In the genomic region with DNA sequence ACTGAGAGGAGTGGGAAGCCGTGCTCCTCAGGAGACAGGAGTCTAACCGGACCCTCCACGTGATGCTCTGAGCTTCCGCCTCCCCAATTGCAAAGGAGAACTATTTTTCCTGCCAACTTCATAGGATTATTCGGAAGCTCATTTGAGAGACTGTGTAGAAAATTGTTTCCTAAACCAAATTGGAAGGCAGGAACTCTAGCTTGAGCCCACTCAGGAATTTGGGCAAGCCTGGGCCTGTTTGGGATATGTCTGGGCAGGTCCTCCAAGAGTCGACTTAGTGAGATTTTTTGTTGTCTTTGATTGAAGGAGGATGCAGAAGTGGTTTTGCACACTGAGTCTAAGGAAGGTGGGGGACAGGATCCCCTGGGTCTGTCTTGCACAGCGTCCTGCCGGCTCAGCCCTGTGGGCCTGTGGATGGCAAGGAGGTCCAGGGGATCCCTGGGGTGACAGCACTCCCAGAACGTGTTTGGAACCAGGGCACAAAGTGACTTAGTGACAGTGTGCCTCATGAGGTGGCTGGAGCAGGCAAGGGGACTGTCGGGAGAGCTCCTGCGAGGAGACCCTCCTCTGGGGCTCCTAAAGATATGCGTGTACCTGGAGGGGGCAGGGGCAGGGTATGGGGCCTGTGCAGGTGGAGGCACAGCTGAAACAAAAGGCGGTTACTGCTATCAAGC, we compare ENCODE assay signal across 15 cellular contexts.
A peak's percentile ranks its signal among the peaks of the same experiment; 100 is the strongest.
DNase-seq lines count a peak whose midpoint lies in the region; TF ChIP-seq lines count a peak whose summit lies in the region.
"Had no signal": no experiment of that assay in that cellular context is flagged by ENCODE, and none has a peak within 500 bp of the region (broad histone marks: within the 10 kb centered on the region; RNA-seq: fewer than 3 reads in every experiment).

No MANE protein-coding gene starts in this region.

- H3K4ac ChIP-seq in trophoblast cell (ENCODE audit: low read depth, low read length) = peak overlapping the region; percentile 98

- no peak for TF ChIP-seq CTCF in fibroblast of lung (conservative IDR thresholded peaks at IDR 0.05 in 1 of 2, IDR thresholded peaks at IDR 0.05 in 1 of 2; ENCODE audit: low read depth in 1 of 2, low read length in 2 of 2)

- H2BK5ac ChIP-seq in trophoblast cell (ENCODE audit: low read depth, low read length, poor library complexity) = peak overlapping the region; percentile 97

- H3K9ac ChIP-seq in fibroblast of lung (ENCODE audit: insufficient read depth, low read length) (no peak overlapping the region), trophoblast cell (ENCODE audit: low read length) (no peak overlapping the region)
- H3K9ac ChIP-seq: parathyroid adenoma had no signal

- H3K23ac ChIP-seq in trophoblast cell (ENCODE audit: low read length) = no peak overlapping the region

- H3K4me1 ChIP-seq in fibroblast of lung (ENCODE audit: control insufficient read depth, extremely low read depth, insufficient read depth, low read length) = no peaks in the 10 kb centered on the region
- peaks cover 28 to 29% of the 10 kb centered on the region in 2 experiments for H3K4me1 ChIP-seq in trophoblast cell (ENCODE audit: control insufficient read depth in 1 of 2, insufficient read depth in 2 of 2, low read length in 2 of 2)
- H3K4me1 ChIP-seq: parathyroid adenoma, tibial nerve had no signal

- H3K27ac ChIP-seq in fibroblast of lung (ENCODE audit: insufficient read depth, low read length) = no peak overlapping the region
- H3K27ac ChIP-seq in trophoblast cell (ENCODE audit: low read depth, low read length) = peak overlapping the region; percentile 92
- H3K27ac ChIP-seq: parathyroid adenoma, tibial nerve had no signal

- H3K4me3 ChIP-seq in fibroblast of lung (replicated peaks in 1 of 4; ENCODE audit: control extremely low read depth in 1 of 4, insufficient read depth in 1 of 4, low read depth in 3 of 4, low read length in 4 of 4) (no peak overlapping the region), trophoblast cell (ENCODE audit: low read depth, low read length) (no peak overlapping the region)
- H3K4me3 ChIP-seq: skin epidermis, tibial nerve had no signal

- peak overlapping the region; percentile 97 for H3K18ac ChIP-seq in trophoblast cell (ENCODE audit: low read length)

- H3K9me3 ChIP-seq in fibroblast of lung (ENCODE audit: control insufficient read depth, insufficient read depth, low read depth, low read length) = no peaks in the 10 kb centered on the region
- H3K9me3 ChIP-seq in trophoblast cell (ENCODE audit: insufficient read depth, low read depth, low read length) = no peaks in the 10 kb centered on the region
- H3K9me3 ChIP-seq: tibial nerve had no signal

- no peak overlapping the region for H2AFZ ChIP-seq in fibroblast of lung (ENCODE audit: low read length)
- peak overlapping the region; percentile 71 for H2AFZ ChIP-seq in trophoblast cell (ENCODE audit: insufficient read depth, low read length, poor library complexity)
- H2AFZ ChIP-seq: parathyroid adenoma had no signal

- no peaks in the 10 kb centered on the region for H3K79me2 ChIP-seq in fibroblast of lung (ENCODE audit: control insufficient read depth, insufficient read depth, low read length)
- peaks cover 11% of the 10 kb centered on the region for H3K79me2 ChIP-seq in trophoblast cell (ENCODE audit: control insufficient read depth, insufficient read depth, low read length, poor library complexity)
- H3K79me2 ChIP-seq: parathyroid adenoma had no signal

- peak overlapping the region; percentile 100 for H3K14ac ChIP-seq in trophoblast cell (ENCODE audit: low read length)

- H4K8ac ChIP-seq in trophoblast cell (ENCODE audit: low read depth, low read length) = peak overlapping the region; percentile 96

- H3K27me3 ChIP-seq in fibroblast of lung (ENCODE audit: control insufficient read depth, insufficient read depth, low read length) (no peaks in the 10 kb centered on the region), trophoblast cell (ENCODE audit: insufficient read depth, low read length) (no peaks in the 10 kb centered on the region)

- H3K36me3 ChIP-seq in fibroblast of lung (ENCODE audit: control insufficient read depth, insufficient read depth, low read length) = no peaks in the 10 kb centered on the region
- H3K36me3 ChIP-seq in trophoblast cell (ENCODE audit: control insufficient read depth in 1 of 2, insufficient read depth in 2 of 2, low read length in 2 of 2) = no peaks in the 10 kb centered on the region
- H3K36me3 ChIP-seq: tibial nerve had no signal

- H2BK12ac ChIP-seq in trophoblast cell (ENCODE audit: low read length) = peak overlapping the region; percentile 100

- peak overlapping the region; percentile 100 for H2AK5ac ChIP-seq in trophoblast cell (ENCODE audit: low read length)

- H2BK120ac ChIP-seq in trophoblast cell (ENCODE audit: insufficient read depth, low read length, poor library complexity) = peak overlapping the region; percentile 100

- peaks cover 53% of the 10 kb centered on the region for H3K79me1 ChIP-seq in trophoblast cell (ENCODE audit: low read length)

- no peaks in the 10 kb centered on the region for H4K20me1 ChIP-seq in fibroblast of lung (ENCODE audit: control insufficient read depth, extremely low read depth, insufficient read depth, low read length)

- peak in 2 of 3 experiments; percentile 1 to 42 for DNase-seq in NCI-H1417 (lab: John Stamatoyannopoulos, UW)
- DNase-seq in NCI-H1417 treated with DMSO at 0.1 percent for 48 hours (lab: John Stamatoyannopoulos, UW) = no peak
- peak; percentile 41 for DNase-seq in LoVo (ENCODE audit: low spot score)
- DNase-seq in fibroblast of lung (ENCODE audit: low read depth in 2 of 2) = peak; percentile 45 to 62
- peak; percentile 26 to 40 for DNase-seq in trophoblast cell
- no peak for DNase-seq in SIG-M5 treated with dmso at 0.1 percent for 504 hours (lab: John Stamatoyannopoulos, UW; ENCODE audit: unreplicated experiment)
- no peak for DNase-seq in NCI-H774 (lab: John Stamatoyannopoulos, UW)
- DNase-seq in SW 1271 (lab: John Stamatoyannopoulos, UW) = no peak
- DNase-seq: activated CD4-positive, alpha-beta T cell treated with anti-CD3 and anti-CD28 coated beads, Interleukin-2, amount 50 U/mL, for 4 hours; CD8-positive, alpha-beta T cell; NCI-H1694 treated with DMSO at 0.1 percent for 48 hours; NCI-H510A treated with DMSO at 0.1 percent for 48 hours had no signal

- peak overlapping the region; percentile 100 for H4K91ac ChIP-seq in trophoblast cell (ENCODE audit: low read depth, low read length)

- H3K4me2 ChIP-seq in fibroblast of lung (ENCODE audit: extremely low read depth, insufficient read depth, low read length) (no peak overlapping the region), trophoblast cell (ENCODE audit: low read length) (no peak overlapping the region)

- H4K12ac ChIP-seq in trophoblast cell (ENCODE audit: low read depth, low read length) = peak overlapping the region; percentile 64

- WGBS in trophoblast cell (ENCODE audit: extremely low coverage, insufficient coverage, insufficient read length) = no CpG with 5 or more reads among the region's 13 CpGs

Comparison
In these comparisons a context has a peak if more than half of its experiments do, and no peak if none do; other contexts are left out.
1. DNase-seq: peak in NCI-H1417 (2 of 3), LoVo (single experiment), fibroblast of lung (2 of 2) and trophoblast cell (2 of 2); none in NCI-H1417 treated with DMSO at 0.1 percent for 48 hours (single experiment), SIG-M5 treated with dmso at 0.1 percent for 504 hours (single experiment), NCI-H774 (single experiment) and SW 1271 (0 of 2).